In the genomic region with DNA sequence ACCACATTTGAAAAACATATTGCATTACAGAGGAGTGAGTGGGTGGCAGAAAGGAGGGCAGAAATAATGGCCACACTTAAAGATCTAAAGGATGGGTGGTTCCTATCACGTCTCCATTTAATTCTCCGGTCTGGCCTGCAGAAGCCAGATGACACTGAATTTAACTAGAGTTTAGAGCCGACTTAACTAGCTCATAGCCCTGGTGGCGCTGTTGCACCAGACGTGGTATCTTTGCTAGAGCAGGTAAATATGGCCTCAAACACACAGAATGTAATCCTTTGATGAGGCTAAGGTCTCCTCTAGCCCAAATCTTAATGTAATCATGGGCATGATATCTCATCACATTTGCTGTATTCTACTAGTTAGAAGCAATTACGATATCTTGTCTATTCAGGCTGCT, we compare ENCODE assay signal across 1 cellular context.
TF ChIP-seq lines count a peak whose summit lies in the region.

No MANE protein-coding gene starts in this region.

TF ChIP-seq in SK-N-SH treated with all-trans-retinoic acid at 6 μM for 48 hours, 23 proteins besides CTCF, POLR2A, EP300 and RAD21 (continued from another document):
- no peak for TF ChIP-seq ARNTL (CRISPR knock-in tag; IDR thresholded peaks at IDR 0.05; ENCODE audit: borderline replicate concordance, low read depth)
- no peak for TF ChIP-seq TOX (CRISPR knock-in tag; IDR thresholded peaks at IDR 0.05; ENCODE audit: borderline replicate concordance)
- TF ChIP-seq, protein P1, sequence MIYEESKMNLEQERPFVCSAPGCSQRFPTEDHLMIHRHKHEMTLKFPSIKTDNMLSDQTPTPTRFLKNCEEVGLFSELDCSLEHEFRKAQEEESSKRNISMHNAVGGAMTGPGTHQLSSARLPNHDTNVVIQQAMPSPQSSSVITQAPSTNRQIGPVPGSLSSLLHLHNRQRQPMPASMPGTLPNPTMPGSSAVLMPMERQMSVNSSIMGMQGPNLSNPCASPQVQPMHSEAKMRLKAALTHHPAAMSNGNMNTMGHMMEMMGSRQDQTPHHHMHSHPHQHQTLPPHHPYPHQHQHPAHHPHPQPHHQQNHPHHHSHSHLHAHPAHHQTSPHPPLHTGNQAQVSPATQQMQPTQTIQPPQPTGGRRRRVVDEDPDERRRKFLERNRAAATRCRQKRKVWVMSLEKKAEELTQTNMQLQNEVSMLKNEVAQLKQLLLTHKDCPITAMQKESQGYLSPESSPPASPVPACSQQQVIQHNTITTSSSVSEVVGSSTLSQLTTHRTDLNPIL (CRISPR knock-in tag; IDR thresholded peaks at IDR 0.05; ENCODE audit: low read depth) = no peak
- no peak for TF ChIP-seq ESRRG (CRISPR knock-in tag; IDR thresholded peaks at IDR 0.05)
- TF ChIP-seq SNAI2 (CRISPR knock-in tag; IDR thresholded peaks at IDR 0.05) = no peak
- no peak for TF ChIP-seq ZFP3 (CRISPR knock-in tag; IDR thresholded peaks at IDR 0.05)
- TF ChIP-seq ZNF565 (CRISPR knock-in tag; conservative IDR thresholded peaks at IDR 0.05; ENCODE audit: low read depth) = no peak
- TF ChIP-seq, protein P2, sequence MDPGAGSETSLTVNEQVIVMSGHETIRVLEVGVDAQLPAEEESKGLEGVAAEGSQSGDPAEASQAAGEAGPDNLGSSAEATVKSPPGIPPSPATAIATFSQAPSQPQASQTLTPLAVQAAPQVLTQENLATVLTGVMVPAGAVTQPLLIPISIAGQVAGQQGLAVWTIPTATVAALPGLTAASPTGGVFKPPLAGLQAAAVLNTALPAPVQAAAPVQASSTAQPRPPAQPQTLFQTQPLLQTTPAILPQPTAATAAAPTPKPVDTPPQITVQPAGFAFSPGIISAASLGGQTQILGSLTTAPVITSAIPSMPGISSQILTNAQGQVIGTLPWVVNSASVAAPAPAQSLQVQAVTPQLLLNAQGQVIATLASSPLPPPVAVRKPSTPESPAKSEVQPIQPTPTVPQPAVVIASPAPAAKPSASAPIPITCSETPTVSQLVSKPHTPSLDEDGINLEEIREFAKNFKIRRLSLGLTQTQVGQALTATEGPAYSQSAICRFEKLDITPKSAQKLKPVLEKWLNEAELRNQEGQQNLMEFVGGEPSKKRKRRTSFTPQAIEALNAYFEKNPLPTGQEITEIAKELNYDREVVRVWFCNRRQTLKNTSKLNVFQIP (CRISPR knock-in tag; IDR thresholded peaks at IDR 0.05; ENCODE audit: borderline replicate concordance, low read depth) = no peak
- TF ChIP-seq TCF4 (CRISPR knock-in tag; IDR thresholded peaks at IDR 0.05; ENCODE audit: borderline replicate concordance) = no peak
- no peak for TF ChIP-seq ZFP30 (CRISPR knock-in tag; IDR thresholded peaks at IDR 0.05)
TF ChIP-seq in SK-N-SH treated with all-trans-retinoic acid at 6 μM for 48 hours: peak in this region for 0.
